Comparison of ENCODE assay signal across 8 cellular contexts in the genomic region with DNA sequence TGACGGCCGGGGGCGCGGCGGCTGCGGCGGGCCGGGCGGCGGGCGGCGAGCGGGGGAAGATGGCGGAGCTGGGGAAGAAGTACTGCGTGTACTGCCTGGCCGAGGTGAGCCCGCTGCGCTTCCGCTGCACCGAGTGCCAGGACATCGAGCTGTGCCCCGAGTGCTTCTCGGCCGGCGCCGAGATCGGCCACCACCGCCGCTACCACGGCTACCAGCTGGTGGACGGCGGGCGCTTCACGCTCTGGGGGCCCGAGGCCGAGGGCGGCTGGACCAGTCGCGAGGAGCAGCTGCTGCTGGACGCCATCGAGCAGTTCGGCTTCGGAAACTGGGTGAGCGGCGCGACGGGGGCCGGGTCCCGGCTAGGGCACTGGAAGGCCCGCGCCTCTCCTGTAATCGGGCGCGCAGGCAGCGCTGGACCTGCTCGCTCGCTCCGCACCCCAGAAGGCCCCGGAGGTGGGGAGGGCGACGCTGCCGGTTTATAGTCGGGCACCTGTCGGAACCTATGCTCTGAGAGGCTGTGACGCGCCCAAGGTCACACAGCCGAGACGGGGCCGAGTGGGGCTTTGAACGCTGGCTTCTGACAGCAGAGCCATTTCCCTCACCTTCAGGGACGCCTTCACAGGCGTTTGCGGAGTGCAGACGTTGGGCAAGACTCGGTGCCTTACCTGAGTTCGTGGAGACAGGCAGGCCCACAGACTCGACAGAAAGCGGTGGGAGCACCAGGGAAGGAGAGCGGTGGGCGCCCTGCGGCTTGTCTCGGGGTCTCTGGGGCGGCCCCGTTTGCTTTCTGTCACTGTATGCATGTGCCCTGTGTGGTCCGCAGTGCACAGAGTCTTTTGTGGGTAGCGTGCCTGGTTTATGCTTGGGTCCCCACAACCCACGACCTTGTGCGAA. TPM values are rescaled to one million over a fixed set of nuclear protein-coding genes. Genes with fewer than 3 reads are reported as not detected.
A peak's percentile ranks its signal among the peaks of the same experiment; 100 is the strongest.
DNase-seq lines count a peak whose midpoint lies in the region; ATAC-seq and TF ChIP-seq lines count a peak whose summit lies in the region.

No MANE protein-coding gene starts in this region.

- no peak for TF ChIP-seq CTCF in RWPE1 (conservative IDR thresholded peaks at IDR 0.05; ENCODE audit: low read depth)
- no peak for TF ChIP-seq CTCF in psoas muscle (IDR thresholded peaks at IDR 0.05)

- 1% methylated on average over 72 to 88 of the region's 88 CpGs for WGBS in psoas muscle, 3 donors

- CTCF ChIA-PET in RWPE1 (lab: Yijun Ruan, JAX): interaction anchor here (0.6 to 1.4 kb wide), 5 partner anchors 19 to 281 kb away, joined by 3 to 4 read pairs (median 3); no protein-coding TSS in a partner anchor

- no peaks in the 10 kb centered on the region for H3K27me3 ChIP-seq in psoas muscle (ENCODE audit: insufficient read depth in 3 of 3, low read length in 2 of 3)

- H3K4me1 ChIP-seq in psoas muscle: peaks cover 51% of the 10 kb centered on the region

- H3K27ac ChIP-seq in RWPE1 (peak overlapping the region; percentile 81), psoas muscle (peak overlapping the region; percentile 94)

- DNase-seq in NCI-H345 (lab: John Stamatoyannopoulos, UW): peak; percentile 34
- no peak for DNase-seq in NCI-H345 treated with DMSO at 0.1 percent for 48 hours (lab: John Stamatoyannopoulos, UW; ENCODE audit: unreplicated experiment)
- no peak for DNase-seq in RWPE1 (ENCODE audit: low spot score)
- peak; percentile 26 for DNase-seq in activated gamma-delta T cell treated with anti-CD3 and anti-CD28 coated beads, Interleukin-2, amount 50 U/mL, for 16 hours (ENCODE audit: low read depth)
- peak in 32 of 42 donors; percentile 18 to 64 (median 44) for DNase-seq in head of caudate nucleus
- DNase-seq in psoas muscle: peak; percentile 47 to 81
- DNase-seq in KG1 (lab: John Stamatoyannopoulos, UW): no peak

- intact Hi-C loops in head of caudate nucleus (cut with DNase I): loop anchor here (5.0 to 10.0 kb wide), 2 partner anchors 56 to 259 kb away; a partner anchor contains a TSS
- intact Hi-C loops in psoas muscle (cut with DNase I): loop anchor here in 1 of 2 donors (1.0 to 5.0 kb wide), 2 partner anchors 24 to 56 kb away; no protein-coding TSS in a partner anchor

- peak overlapping the region; percentile 99 for H3K4me3 ChIP-seq in psoas muscle

- POLR2A ChIA-PET in RWPE1 (lab: Yijun Ruan, JAX; ENCODE audit: low non-redundant PET): no interaction called here

- ATAC-seq in HG02970 (IDR thresholded peaks at IDR 0.05; ENCODE audit: low FRiP score, unreplicated experiment): peak; percentile 10
- ATAC-seq in psoas muscle: peak; percentile 16 to 39 (median 24)

- H3K9me3 ChIP-seq in psoas muscle: no peaks in the 10 kb centered on the region

- no peaks in the 10 kb centered on the region for H3K36me3 ChIP-seq in psoas muscle (ENCODE audit: insufficient read depth in 1 of 2, low read depth in 1 of 2)

RNA-seq across cellular contexts. Expression of a gene that starts 0.6 kb away (rescaled TPM):
- total RNA-seq in psoas muscle: 10 to 100 TPM; 43.0 to 70.3 (median 54.7) TPM
- 10 to 100 TPM; 21.0 to 63.3 (median 26.4) TPM for polyA plus RNA-seq in psoas muscle

RNA-seq across cellular contexts. Expression of a gene that starts 24.1 kb away (rescaled TPM):
- total RNA-seq in psoas muscle: 10 to 100 TPM; 41.4 to 66.1 (median 57.8) TPM
- 100 to 1,000 TPM in 1 of 3 donors, 10 to 100 TPM in 2; 43.4 to 151 (median 58.3) TPM for polyA plus RNA-seq in psoas muscle

Comparison
In these comparisons a context has a peak if more than half of its experiments do, and no peak if none do; other contexts are left out.
1. DNase-seq: peak in NCI-H345 (single experiment), activated gamma-delta T cell treated with anti-CD3 and anti-CD28 coated beads, Interleukin-2, amount 50 U/mL, for 16 hours (single experiment), head of caudate nucleus (32 of 42) and psoas muscle (2 of 2); none in NCI-H345 treated with DMSO at 0.1 percent for 48 hours (single experiment), RWPE1 (single experiment) and KG1 (single experiment).